8 cellular contexts compared by ENCODE assay signal in the genomic region with DNA sequence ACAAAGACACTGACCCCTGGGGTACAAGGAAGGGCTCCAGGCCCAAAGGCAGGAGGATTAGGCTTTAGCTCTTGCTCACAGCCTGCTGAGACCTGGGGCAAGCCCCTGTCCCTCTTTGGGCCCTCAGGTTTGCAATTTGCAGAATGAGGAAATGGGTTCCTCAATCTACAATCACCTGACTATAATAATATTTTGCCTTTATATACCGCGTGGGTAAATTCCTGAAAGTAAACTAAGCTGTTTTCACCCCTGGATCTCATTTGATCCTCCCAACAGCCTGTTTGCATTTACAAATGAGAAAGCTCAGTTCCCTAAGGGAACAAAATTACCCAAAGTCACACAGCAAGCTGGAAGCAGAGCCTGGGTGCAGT. TPM values are rescaled to one million over a fixed set of nuclear protein-coding genes. Genes with fewer than 3 reads are reported as not detected.
DNase-seq lines count a peak whose midpoint lies in the region; ATAC-seq and TF ChIP-seq lines count a peak whose summit lies in the region.

No MANE protein-coding gene starts in this region.

- peak overlapping the region; percentile 96 for H2AFZ ChIP-seq in GM23248

- peak overlapping the region; percentile 99 for H3K27ac Mint-ChIP-seq in T-helper 17 cell

- peak overlapping the region; percentile 78 for H3K9ac ChIP-seq in GM23248

- H3F3A ChIP-seq in GM23248 (ENCODE audit: insufficient read depth), result peaks cover 6% of the 10 kb centered on the region

- H3K9me2 ChIP-seq in GM23248 (ENCODE audit: insufficient read depth), result no peaks in the 10 kb centered on the region

- H3K27ac ChIP-seq in GM23248, result peak overlapping the region; percentile 59
- peak overlapping the region; percentile 87 to 97 (median 96) for H3K27ac ChIP-seq in spleen

- H3K27me3 ChIP-seq in GM23248 (replicated peaks; ENCODE audit: insufficient read depth), result no peaks in the 10 kb centered on the region
- H3K27me3 ChIP-seq in spleen (replicated peaks in 1 of 7), result no peaks in the 10 kb centered on the region

- H3K4me1 ChIP-seq in GM23248 (ENCODE audit: insufficient read depth), result peaks cover 26% of the 10 kb centered on the region
- peaks cover 10 to 57% (median 29%) of the 10 kb centered on the region in 6 donors for H3K4me1 ChIP-seq in spleen

- H3K9me3 ChIP-seq in GM23248 (ENCODE audit: low read depth), result no peaks in the 10 kb centered on the region
- H3K9me3 ChIP-seq in T-helper 17 cell (ENCODE audit: control insufficient read depth, low read length, poor library complexity, severe bottlenecking), result no peaks in the 10 kb centered on the region
- no peaks in the 10 kb centered on the region for H3K9me3 ChIP-seq in spleen

- H3K36me3 ChIP-seq in GM23248 (ENCODE audit: low read depth) (no peaks in the 10 kb centered on the region), spleen (no peaks in the 10 kb centered on the region)

- in situ Hi-C loops in GM23248 (cut with MboI), result no loop called here

- H3K27me3 Mint-ChIP-seq in T-helper 17 cell, result no peaks in the 10 kb centered on the region

- peak overlapping the region; percentile 95 for H3K4me3 ChIP-seq in GM23248
- H3K4me3 ChIP-seq in fibroblast of villous mesenchyme (ENCODE audit: low read depth, low read length), result peak overlapping the region; percentile 34
- H3K4me3 ChIP-seq in spleen, result peak overlapping the region in 4 of 8 donors; percentile 56 to 78 (median 60)

- TF ChIP-seq CTCF in fibroblast of villous mesenchyme (IDR thresholded peaks at IDR 0.05; ENCODE audit: insufficient read depth, low read depth, low read length) (no peak), spleen (IDR thresholded peaks at IDR 0.05 in 8 of 11, conservative IDR thresholded peaks at IDR 0.05 in 3 of 11) (no peak)

- peak overlapping the region; percentile 64 for H3K4me2 ChIP-seq in GM23248 (ENCODE audit: unreplicated experiment)

- H3K36me3 Mint-ChIP-seq in T-helper 17 cell (ENCODE audit: low read depth), result no peaks in the 10 kb centered on the region

- intact Hi-C loops in spleen (cut with DNase I; ENCODE audit: low total_unique reads), result loop anchor here (5.0 kb wide), 1 partner anchor 66 kb away; no protein-coding TSS in a partner anchor

- TF ChIP-seq POLR2A in spleen (IDR thresholded peaks at IDR 0.05), result no peak

- H3K79me2 ChIP-seq in GM23248 (ENCODE audit: insufficient read depth), result no peaks in the 10 kb centered on the region

- ATAC-seq in T-helper 17 cell, result no peak
- ATAC-seq in HG03045 (IDR thresholded peaks at IDR 0.05; ENCODE audit: unreplicated experiment), result no peak
- ATAC-seq in HG03565 (IDR thresholded peaks at IDR 0.05; ENCODE audit: unreplicated experiment), result no peak

- no peak for DNase-seq in GM23248
- no peak for DNase-seq in T-helper 17 cell
- DNase-seq in fibroblast of villous mesenchyme (ENCODE audit: low read depth), result no peak
- DNase-seq in spleen, result no peak
- DNase-seq in RKO (ENCODE audit: low spot score), result no peak
- DNase-seq in NCI-H2227 treated with DMSO at 0.1 percent for 48 hours (lab: John Stamatoyannopoulos, UW), result no peak

- 0 to 9% methylated on average over 2 of the region's 2 CpGs for WGBS in GM23248 (ENCODE audit: low coverage in 1 of 2, low lambda C conversion rate in 2 of 2, missing lambda C conversion rate in 2 of 2), 2 experiments
- 41 to 64% (median 54%) methylated on average over 2 of the region's 2 CpGs for WGBS in spleen, 5 donors

- peaks cover 23% of the 10 kb centered on the region for H3K4me1 Mint-ChIP-seq in T-helper 17 cell

- H3K4me3 Mint-ChIP-seq in T-helper 17 cell, result peak overlapping the region; percentile 95

- H4K20me1 ChIP-seq in GM23248 (ENCODE audit: insufficient read depth), result no peaks in the 10 kb centered on the region

RNA-seq across cellular contexts. Expression of a gene that starts 0.8 kb away (rescaled TPM):
- 5.7 and 14.7 TPM in 2 replicates for total RNA-seq in GM23248 (2014; rRNA removed; shearing (Covaris generic))
- polyA plus RNA-seq in GM23248 (2016; fragmentation: Nextera tagmentation; extraction: Ambion mirVana), result 6.6 and 8.7 TPM in 2 replicates
- 10 to 100 TPM; 12.9 to 17.7 TPM for total RNA-seq in T-helper 17 cell
- total RNA-seq in fibroblast of villous mesenchyme, result 22.5 and 34.5 TPM in 2 replicates
- total RNA-seq in spleen, result 10 to 100 TPM; 19.7 to 35.1 (median 27.9) TPM
- 10 to 100 TPM; 23.7 to 46.7 (median 31.9) TPM for polyA plus RNA-seq in spleen

RNA-seq across cellular contexts. Expression of a gene that starts 21.1 kb away (rescaled TPM):
- total RNA-seq in GM23248 (2014; rRNA removed; shearing (Covaris generic)), result 14.3 and 45.4 TPM in 2 replicates
- polyA plus RNA-seq in GM23248 (2016; fragmentation: Nextera tagmentation; extraction: Ambion mirVana) (9.7 and 12.3 TPM in 2 replicates), spleen (100 to 1,000 TPM in 2 of 3 donors, 10 to 100 TPM in 1; 96.9 to 343 (median 341) TPM)
- total RNA-seq in T-helper 17 cell (100 to 1,000 TPM in 1 of 2 donors, 10 to 100 TPM in 1; 95.4 to 121 TPM), fibroblast of villous mesenchyme (6.8 and 11.2 TPM in 2 replicates), spleen (100 to 1,000 TPM; 212 to 368 (median 234) TPM)

RNA-seq across cellular contexts. Expression of a gene that starts 40.9 kb away (rescaled TPM):
- 73.9 and 92.7 TPM in 2 replicates for total RNA-seq in GM23248 (2014; rRNA removed; shearing (Covaris generic))
- polyA plus RNA-seq in GM23248 (2016; fragmentation: Nextera tagmentation; extraction: Ambion mirVana) (39.0 and 41.5 TPM in 2 replicates), spleen (100 to 1,000 TPM in 2 of 3 donors, 10 to 100 TPM in 1; 76.7 to 176 (median 127) TPM)
- total RNA-seq in T-helper 17 cell (100 to 1,000 TPM in 1 of 2 donors, 10 to 100 TPM in 1; 93.3 to 108 TPM), fibroblast of villous mesenchyme (73.0 and 77.0 TPM in 2 replicates), spleen (100 to 1,000 TPM; 248 to 365 (median 278) TPM)
